8 cellular contexts compared by ENCODE assay signal in genomic region chr16:4474192-4474961, GRCh38. TPM values are rescaled to one million over a fixed set of nuclear protein-coding genes. Genes with fewer than 3 reads are reported as not detected.
DNase-seq lines count a peak whose midpoint lies in the region; TF ChIP-seq lines count a peak whose summit lies in the region.

Gene NMRAL1, minus strand, starts transcription at chr16:4474625. Its CDS starts 493 bp downstream, at chr16:4474132.

- H3K27ac Mint-ChIP-seq in neural crest cell (ENCODE audit: unreplicated experiment), result peak within 1 kb of the TSS; percentile 45

- H3K36me3 Mint-ChIP-seq in neural crest cell (ENCODE audit: low read depth), result peaks cover 7% of the 10 kb centered on the region

- H3K4me3 ChIP-seq in foreskin fibroblast (ENCODE audit: low read depth in 1 of 2, low read length in 2 of 2) (peak within 1 kb of the TSS; percentile 66 to 67), stomach (peak within 1 kb of the TSS; percentile 57 to 87 (median 79))

- peaks cover 33% of the 10 kb centered on the region for H3K4me1 Mint-ChIP-seq in neural crest cell

- no peak for TF ChIP-seq EP300 in stomach (IDR thresholded peaks at IDR 0.05)

- peak; percentile 59 for DNase-seq in AG09319 (ENCODE audit: extremely low read depth, low read depth)
- peak; percentile 89 for DNase-seq in GM19238 (ENCODE audit: insufficient read length, low spot score)
- DNase-seq in SIG-M5 (lab: John Stamatoyannopoulos, UW), result peak; percentile 60
- DNase-seq in activated gamma-delta T cell treated with Interleukin-2 at 50 U/mL for 16 hours, result peak; percentile 82
- DNase-seq in foreskin fibroblast, result peak; percentile 85 to 95
- DNase-seq in neural crest cell (ENCODE audit: low read depth, low spot score), result peak; percentile 75
- DNase-seq in stomach, result peak; percentile 92

- 2 to 5% (median 3%) methylated on average over 28 to 60 of the region's 60 CpGs for WGBS in stomach, 5 donors

- peak within 1 kb of the TSS; percentile 86 for H3K4me3 Mint-ChIP-seq in neural crest cell

- TF ChIP-seq POLR2A in stomach (IDR thresholded peaks at IDR 0.05), result peak in 2 of 4 donors; percentile 26 to 33

- no peak for TF ChIP-seq CTCF in AG09319 (IDR thresholded peaks at IDR 0.05; ENCODE audit: low read depth, low read length)
- no peak for TF ChIP-seq CTCF in foreskin fibroblast (IDR thresholded peaks at IDR 0.05; ENCODE audit: low read depth, low read length)
- TF ChIP-seq CTCF in neural crest cell (conservative IDR thresholded peaks at IDR 0.05), result no peak
- peak in 1 of 7 experiments; percentile 12 for TF ChIP-seq CTCF in stomach (IDR thresholded peaks at IDR 0.05)

- H3K27me3 Mint-ChIP-seq in neural crest cell (ENCODE audit: low read depth), result peaks cover 4% of the 10 kb centered on the region

- H3K27ac ChIP-seq in KOPT-K1 (ENCODE audit: low read depth, low read length, poor library complexity, severe bottlenecking), result peak within 1 kb of the TSS; percentile 95
- H3K27ac ChIP-seq in stomach, result peak within 1 kb of the TSS; percentile 80 to 95 (median 91)

- peaks cover 6% of the 10 kb centered on the region for H3K9me3 Mint-ChIP-seq in neural crest cell

- peaks cover 34 to 60% (median 53%) of the 10 kb centered on the region in 4 donors for H3K4me1 ChIP-seq in stomach

- peaks cover 18% of the 10 kb centered on the region for H3K36me3 ChIP-seq in KOPT-K1 (ENCODE audit: insufficient read depth, low read length)
- peaks cover under 1 to 11% (median 9%) of the 10 kb centered on the region in 4 donors for H3K36me3 ChIP-seq in stomach

- no peaks in the 10 kb centered on the region for H3K9me3 ChIP-seq in KOPT-K1 (ENCODE audit: insufficient read depth, low read length, poor library complexity, severe bottlenecking)
- H3K9me3 ChIP-seq in stomach, result no peaks in the 10 kb centered on the region

- intact Hi-C loops in stomach (cut with DNase I; ENCODE audit: low total_unique reads), result no loop called here

- no peaks in the 10 kb centered on the region for H3K27me3 ChIP-seq in stomach

RNA-seq across cellular contexts. Expression of gene NMRAL1, which starts in this region (rescaled TPM):
- total RNA-seq in neural crest cell (40.5 and 45.0 TPM in 2 replicates), stomach (100 to 1,000 TPM in 1 of 5 donors, 10 to 100 TPM in 4; 22.8 to 109 (median 47.7) TPM)
- 100 to 1,000 TPM in 1 of 3 donors, 10 to 100 TPM in 2; 67.7 to 126 (median 90.7) TPM for polyA plus RNA-seq in stomach

Comparison
In these comparisons a context has a peak if more than half of its experiments do, and no peak if none do; other contexts are left out.
1. Peak in every context shown above with its lines: DNase-seq, H3K4me3 ChIP-seq and H3K27ac ChIP-seq.